8 cellular contexts compared by ENCODE assay signal in genomic region chr2:198054299-198054698, GRCh38.
A peak's percentile ranks its signal among the peaks of the same experiment; 100 is the strongest.
DNase-seq lines count a peak whose midpoint lies in the region; ATAC-seq and TF ChIP-seq lines count a peak whose summit lies in the region.
"Had no signal": no experiment of that assay in that cellular context is flagged by ENCODE, and none has a peak within 500 bp of the region (broad histone marks: within the 10 kb centered on the region; RNA-seq: fewer than 3 reads in every experiment).

No MANE protein-coding gene starts in this region.

- H3K9me3 Mint-ChIP-seq in brain, result no peaks in the 10 kb centered on the region

- DNase-seq in GM13976 (ENCODE audit: low spot score) (peak; percentile 35), HFF-Myc (ENCODE audit: extremely low read depth, low read depth) (no peak), SK-MEL-5 (ENCODE audit: low read depth, low spot score) (peak; percentile 60), lower lobe of right lung (no peak), stomach (peak; percentile 34), amniotic stem cell (lab: John Stamatoyannopoulos, UW) (no peak)

- H3K9me3 ChIP-seq in lower lobe of right lung (no peaks in the 10 kb centered on the region), stomach (no peaks in the 10 kb centered on the region)

- no peaks in the 10 kb centered on the region for H3K4me1 ChIP-seq in lower lobe of right lung
- H3K4me1 ChIP-seq in stomach, result peaks cover 0 to 4% (median 0%) of the 10 kb centered on the region in 4 donors

- no peaks in the 10 kb centered on the region for H3K27me3 ChIP-seq in lower lobe of right lung (ENCODE audit: low read depth)
- H3K27me3 ChIP-seq in stomach, result no peaks in the 10 kb centered on the region

- 57 to 79% (median 73%) methylated on average over 1 of the region's 1 CpG for WGBS in stomach, 5 donors

- no peak overlapping the region for H3K4me3 Mint-ChIP-seq in brain
- H3K4me3 Mint-ChIP-seq: activated naive CD8-positive, alpha-beta T cell had no signal

- H3K27ac ChIP-seq in lower lobe of right lung (no peak overlapping the region), stomach (no peak overlapping the region)

- no peaks in the 10 kb centered on the region for H3K27me3 Mint-ChIP-seq in brain
- H3K27me3 Mint-ChIP-seq: activated naive CD8-positive, alpha-beta T cell had no signal

- no peak overlapping the region for H3K27ac Mint-ChIP-seq in brain
- H3K27ac Mint-ChIP-seq: activated naive CD8-positive, alpha-beta T cell had no signal

- no peaks in the 10 kb centered on the region for H3K36me3 Mint-ChIP-seq in brain
- H3K36me3 Mint-ChIP-seq: activated naive CD8-positive, alpha-beta T cell had no signal

- no peak for TF ChIP-seq POLR2A in stomach (IDR thresholded peaks at IDR 0.05)

- ATAC-seq in lower lobe of right lung, result peak; percentile 45 to 57

- H3K36me3 ChIP-seq in lower lobe of right lung (no peaks in the 10 kb centered on the region), stomach (no peaks in the 10 kb centered on the region)

- H3K4me1 Mint-ChIP-seq in brain, result peaks cover 26% of the 10 kb centered on the region

- in situ Hi-C loops in GM13976 (cut with MboI; ENCODE audit: low sequenced_read_pairs, unreplicated experiment), result no loop called here
- in situ Hi-C loops in SK-MEL-5 (cut with HindIII; ENCODE audit: low pct_unique_long_range_greater_than_20kb, low sequenced_read_pairs), result no loop called here

- intact Hi-C loops in lower lobe of right lung (cut with DNase I), result no loop called here
- intact Hi-C loops in stomach (cut with DNase I; ENCODE audit: low total_unique reads), result no loop called here

- no peak for TF ChIP-seq EP300 in stomach (IDR thresholded peaks at IDR 0.05)

- H3K4me3 ChIP-seq in HFF-Myc (replicated peaks; ENCODE audit: low read depth, low read length), result no peak overlapping the region
- no peak overlapping the region for H3K4me3 ChIP-seq in lower lobe of right lung
- H3K4me3 ChIP-seq in stomach, result no peak overlapping the region

- TF ChIP-seq CTCF in GM13976 (IDR thresholded peaks at IDR 0.05; ENCODE audit: borderline replicate concordance, control extremely low read depth, extremely low read depth, insufficient read depth, missing control alignments), result peak; percentile 28
- peak; percentile 63 for TF ChIP-seq CTCF in HFF-Myc (IDR thresholded peaks at IDR 0.05; ENCODE audit: low read depth, low read length, missing control alignments)
- TF ChIP-seq CTCF in brain (conservative IDR thresholded peaks at IDR 0.05), result peak; percentile 25 to 37
- TF ChIP-seq CTCF in lower lobe of right lung (IDR thresholded peaks at IDR 0.05), result peak; percentile 38
- peak in 4 of 7 experiments; percentile 14 to 28 (median 17) for TF ChIP-seq CTCF in stomach (IDR thresholded peaks at IDR 0.05)

Comparison
In these comparisons a context has a peak if more than half of its experiments do, and no peak if none do; other contexts are left out.
1. DNase-seq: peak in GM13976 (single experiment), SK-MEL-5 (single experiment) and stomach (single experiment); none in HFF-Myc (single experiment), lower lobe of right lung (single experiment) and amniotic stem cell (single experiment).
2. Peak in every context shown above with its lines, with median percentiles within 50 percentile points of each other: CTCF ChIP-seq.